24 cellular contexts compared by ENCODE assay signal in the genomic region with DNA sequence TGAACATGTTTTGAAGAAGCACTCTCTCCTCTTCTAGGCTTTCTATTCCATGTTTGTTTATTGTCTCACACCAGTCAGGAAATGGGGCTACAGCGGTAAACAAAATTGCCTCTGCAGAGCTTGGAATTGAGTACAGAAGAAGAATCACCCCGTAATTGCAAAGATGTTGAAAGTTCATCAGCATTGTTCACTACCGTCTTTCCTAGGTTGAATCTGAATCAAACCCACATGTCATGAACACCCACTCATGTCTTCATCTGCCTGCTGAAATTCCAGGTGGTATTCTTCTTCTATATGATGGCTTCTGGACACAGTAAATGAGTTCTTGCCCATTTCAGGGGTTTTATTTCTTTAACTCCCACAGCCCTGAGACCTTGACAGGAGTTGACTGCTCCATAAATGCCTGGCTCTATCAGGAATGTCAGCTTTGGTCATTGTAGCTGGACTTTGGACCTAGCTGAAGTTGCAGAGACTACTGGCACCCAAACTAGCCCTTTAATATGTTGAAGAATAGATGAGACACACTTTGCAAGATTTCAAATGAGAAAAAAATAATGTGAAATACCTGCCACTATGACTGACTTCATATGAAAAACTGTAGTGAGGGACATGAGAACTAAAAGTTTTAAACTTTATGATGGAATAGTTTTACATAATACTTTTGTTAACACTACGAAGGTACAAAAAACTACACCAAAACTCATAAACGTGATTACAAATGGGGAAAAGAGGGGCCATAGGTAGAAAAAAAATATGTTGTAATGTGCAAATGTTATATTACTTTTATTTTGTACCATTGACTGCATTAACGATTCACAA.
DNase-seq lines count a peak whose midpoint lies in the region; ATAC-seq, FAIRE-seq and TF ChIP-seq lines count a peak whose summit lies in the region.
"Had no signal": no experiment of that assay in that cellular context is flagged by ENCODE, and none has a peak within 500 bp of the region (broad histone marks: within the 10 kb centered on the region; RNA-seq: fewer than 3 reads in every experiment).

No MANE protein-coding gene starts in this region.

- FAIRE-seq in K562 (lab: Jason Lieb, UNC) (no peak), kidney (lab: Jason Lieb, UNC) (no peak)
- FAIRE-seq: GM12891 had no signal

- H4K20me1 ChIP-seq in K562 (replicated peaks; ENCODE audit: control insufficient read depth, insufficient read depth, low read length), result no peaks in the 10 kb centered on the region
- no peaks in the 10 kb centered on the region for H4K20me1 ChIP-seq in smooth muscle cell (ENCODE audit: low read depth)

- H3K9me1 ChIP-seq in K562 (ENCODE audit: control insufficient read depth, insufficient read depth, low read length), result no peaks in the 10 kb centered on the region

- peaks cover 25% of the 10 kb centered on the region for H3F3A ChIP-seq in smooth muscle cell (ENCODE audit: low read depth)

- H3K4me2 ChIP-seq in K562 (ENCODE audit: insufficient read depth, low read length) (no peak overlapping the region), smooth muscle cell (no peak overlapping the region)
- H3K4me2 ChIP-seq: GM23338 had no signal

- no peak for TF ChIP-seq EP300 in K562 (IDR thresholded peaks at IDR 0.05; ENCODE audit: low read length)

- no peak for TF ChIP-seq RAD21 in K562 (CRISPR knock-in tag; conservative IDR thresholded peaks at IDR 0.05 in 1 of 2, IDR thresholded peaks at IDR 0.05 in 1 of 2)
- peak in 1 of 2 donors; percentile 36 for TF ChIP-seq RAD21 in liver (IDR thresholded peaks at IDR 0.05)

- no peak for TF ChIP-seq CTCF in K562 (IDR thresholded peaks at IDR 0.05 in 2 of 3, conservative IDR thresholded peaks at IDR 0.05 in 1 of 3; ENCODE audit: insufficient read depth in 2 of 3, low read depth in 1 of 3, low read length in 3 of 3)
- TF ChIP-seq CTCF in liver (IDR thresholded peaks at IDR 0.05; ENCODE audit: low read depth, low read length, missing input control), result no peak
- TF ChIP-seq CTCF in smooth muscle cell (IDR thresholded peaks at IDR 0.05; ENCODE audit: borderline replicate concordance, insufficient read depth, poor library complexity, severe bottlenecking), result no peak
- no peak for TF ChIP-seq CTCF in kidney (IDR thresholded peaks at IDR 0.05; ENCODE audit: borderline replicate concordance, extremely low read depth, insufficient read depth)

- no peaks in the 10 kb centered on the region for H3K79me2 ChIP-seq in K562 (ENCODE audit: control insufficient read depth, insufficient read depth, low read length)
- H3K79me2 ChIP-seq in smooth muscle cell (ENCODE audit: low read depth), result no peaks in the 10 kb centered on the region

- WGBS in K562 (ENCODE audit: insufficient coverage, low coverage, missing lambda C conversion rate), result 80% methylated on average over 6 of the region's 6 CpGs
- 91% methylated on average over 6 of the region's 6 CpGs for WGBS in liver
- 94% methylated on average over 6 of the region's 6 CpGs for WGBS in smooth muscle cell (ENCODE audit: low lambda C conversion rate)

- no peak for TF ChIP-seq POLR2A in K562 (conservative IDR thresholded peaks at IDR 0.05)

- CTCF ChIA-PET in K562 (lab: Yijun Ruan, JAX; ENCODE audit: low intra/inter-chr PET ratio), result no interaction called here

- H3K9ac ChIP-seq in K562 (ENCODE audit: insufficient read depth in 1 of 2, low read depth in 2 of 2, low read length in 2 of 2) (no peak overlapping the region), liver (ENCODE audit: low read depth in 1 of 2, low read length in 2 of 2) (no peak overlapping the region), smooth muscle cell (ENCODE audit: low read depth) (no peak overlapping the region), kidney (ENCODE audit: low read length in 2 of 2) (no peak overlapping the region)

- ATAC-seq in K562 (no peak), HG03378 (IDR thresholded peaks at IDR 0.05; ENCODE audit: unreplicated experiment) (no peak)
- ATAC-seq: CD8-positive, alpha-beta T cell; GM23338; Panc1 had no signal

- intact Hi-C loops in K562 (cut with micrococcal nuclease) (loop anchor here (10.0 kb wide), 2 partner anchors 160 to 1170 kb away; no protein-coding TSS in a partner anchor), kidney (cut with DNase I) (no loop called here)

- BruUV-seq in K562 (replicated peaks; lab: Mats Ljungman, UMichigan), result no TSS peak

- H2AFZ ChIP-seq in K562 (ENCODE audit: low read depth, low read length) (peak overlapping the region; percentile 23; the same call in 1 of the 2 replicates), smooth muscle cell (ENCODE audit: low read depth) (peak overlapping the region; percentile 21)
- H2AFZ ChIP-seq: GM23338 had no signal

- H3K27ac ChIP-seq in K562 (ENCODE audit: extremely low read depth, low read depth, low read length), result no peak overlapping the region
- no peak overlapping the region for H3K27ac ChIP-seq in liver (ENCODE audit: low read depth in 1 of 2, low read length in 2 of 2)
- no peak overlapping the region for H3K27ac ChIP-seq in smooth muscle cell (ENCODE audit: low read depth)
- no peak overlapping the region for H3K27ac ChIP-seq in kidney (ENCODE audit: low read depth in 2 of 2, low read length in 2 of 2)
- H3K27ac ChIP-seq: C4-2B, RWPE1 had no signal

- H3K36me3 ChIP-seq in K562 (ENCODE audit: control insufficient read depth, insufficient read depth, low read length) (no peaks in the 10 kb centered on the region), liver (ENCODE audit: control insufficient read depth in 4 of 4, insufficient read depth in 3 of 4, low read depth in 1 of 4, low read length in 3 of 4) (no peaks in the 10 kb centered on the region), smooth muscle cell (ENCODE audit: low read depth) (no peaks in the 10 kb centered on the region), kidney (ENCODE audit: control insufficient read depth in 1 of 2, insufficient read depth in 2 of 2, low read length in 2 of 2) (no peaks in the 10 kb centered on the region)

- H3K27me3 ChIP-seq in K562 (ENCODE audit: control insufficient read depth in 2 of 2, insufficient read depth in 2 of 2, low read length in 2 of 2) (no peaks in the 10 kb centered on the region), liver (ENCODE audit: control insufficient read depth in 4 of 4, insufficient read depth in 4 of 4, low read length in 3 of 4) (no peaks in the 10 kb centered on the region), smooth muscle cell (ENCODE audit: low read depth) (no peaks in the 10 kb centered on the region)

- H3K4me3 ChIP-seq in K562 (no peak overlapping the region), liver (ENCODE audit: low read depth in 1 of 3, low read length in 3 of 3) (no peak overlapping the region), smooth muscle cell (no peak overlapping the region), kidney (ENCODE audit: low read length in 2 of 2) (no peak overlapping the region)
- H3K4me3 ChIP-seq: GM23338 had no signal

- POLR2A ChIA-PET in K562 (lab: Yijun Ruan, JAX), result no interaction called here

- H3K4me1 ChIP-seq in K562 (replicated peaks in 1 of 2; ENCODE audit: control insufficient read depth in 2 of 2, insufficient read depth in 2 of 2, low read length in 2 of 2) (peaks cover 18 to 36% of the 10 kb centered on the region in 2 experiments), liver (ENCODE audit: control insufficient read depth in 4 of 4, insufficient read depth in 4 of 4, low read length in 3 of 4) (peaks cover 0 to 14% (median 3%) of the 10 kb centered on the region in 4 donors), smooth muscle cell (ENCODE audit: low read depth) (peaks cover 37% of the 10 kb centered on the region), kidney (ENCODE audit: control insufficient read depth in 1 of 2, insufficient read depth in 1 of 2, low read depth in 1 of 2, low read length in 2 of 2) (peaks cover 0 to 3% of the 10 kb centered on the region in 2 donors)

- no peaks in the 10 kb centered on the region for H3K9me3 ChIP-seq in K562 (replicated peaks; ENCODE audit: control insufficient read depth, insufficient read depth, low read depth, low read length)
- H3K9me3 ChIP-seq in liver (ENCODE audit: control insufficient read depth in 4 of 4, low read length in 3 of 4), result no peaks in the 10 kb centered on the region
- H3K9me3 ChIP-seq in smooth muscle cell (replicated peaks; ENCODE audit: low read depth), result no peaks in the 10 kb centered on the region
- no peaks in the 10 kb centered on the region for H3K9me3 ChIP-seq in kidney (ENCODE audit: control insufficient read depth in 1 of 2, low read length in 2 of 2)

- in situ Hi-C loops in K562 (cut with MboI), result no loop called here

- DNase-seq in HuH-7.5 (ENCODE audit: low spot score) (peak; percentile 20), K562 (ENCODE audit: extremely low read depth in 1 of 4, low spot score in 3 of 4) (no peak), smooth muscle cell (lab: John Stamatoyannopoulos, UW; ENCODE audit: unreplicated experiment) (no peak), kidney (no peak), NCI-H526 treated with DMSO at 0.1 percent for 48 hours (lab: John Stamatoyannopoulos, UW) (no peak)
- DNase-seq: CD8-positive, alpha-beta T cell; DMS79 treated with DMSO at 0.1 percent for 48 hours; GF-D8; H9; Kasumi-1; NCI-H1105; NCI-H1436 treated with DMSO at 0.1 percent for 48 hours; NCI-H1930; NCI-H2107; NCI-H2227 treated with DMSO at 0.1 percent for 48 hours; NCI-H69; SHP77 had no signal

TF ChIP-seq in K562, 482 proteins besides CTCF, POLR2A, EP300 and RAD21 (continues in another document):
- TF ChIP-seq ZNF436 (CRISPR knock-in tag; IDR thresholded peaks at IDR 0.05) (no peak), NCOA4 (IDR thresholded peaks at IDR 0.05; ENCODE audit: partially characterized antibody) (no peak), HEY1 (CRISPR knock-in tag; IDR thresholded peaks at IDR 0.05; ENCODE audit: borderline replicate concordance) (no peak), CCAR2 (IDR thresholded peaks at IDR 0.05; ENCODE audit: low read depth, low read length) (no peak), SMAD2 (IDR thresholded peaks at IDR 0.05; ENCODE audit: low read depth, low read length) (no peak)

TF ChIP-seq in liver, 16 proteins besides CTCF, POLR2A, EP300 and RAD21:
- TF ChIP-seq HNF4A (conservative IDR thresholded peaks at IDR 0.05), result peak; percentile 83 to 91
- peak in 1 of 2 donors; percentile 14 for TF ChIP-seq RXRA (IDR thresholded peaks at IDR 0.05)
- no peak for TF ChIP-seq JUND (IDR thresholded peaks at IDR 0.05)
- no peak for TF ChIP-seq TAF1 (conservative IDR thresholded peaks at IDR 0.05)
- TF ChIP-seq FOXA1 (IDR thresholded peaks at IDR 0.05), result no peak
- peak; percentile 65 for TF ChIP-seq SP1 (IDR thresholded peaks at IDR 0.05)
- TF ChIP-seq, protein P1, sequence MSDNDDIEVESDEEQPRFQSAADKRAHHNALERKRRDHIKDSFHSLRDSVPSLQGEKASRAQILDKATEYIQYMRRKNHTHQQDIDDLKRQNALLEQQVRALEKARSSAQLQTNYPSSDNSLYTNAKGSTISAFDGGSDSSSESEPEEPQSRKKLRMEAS (IDR thresholded peaks at IDR 0.05), result no peak
- peak; percentile 74 for TF ChIP-seq HNF4G (IDR thresholded peaks at IDR 0.05)
- TF ChIP-seq YY1 (IDR thresholded peaks at IDR 0.05), result peak; percentile 22
